Comparison of ENCODE assay signal across 1 cellular context in the genomic region with DNA sequence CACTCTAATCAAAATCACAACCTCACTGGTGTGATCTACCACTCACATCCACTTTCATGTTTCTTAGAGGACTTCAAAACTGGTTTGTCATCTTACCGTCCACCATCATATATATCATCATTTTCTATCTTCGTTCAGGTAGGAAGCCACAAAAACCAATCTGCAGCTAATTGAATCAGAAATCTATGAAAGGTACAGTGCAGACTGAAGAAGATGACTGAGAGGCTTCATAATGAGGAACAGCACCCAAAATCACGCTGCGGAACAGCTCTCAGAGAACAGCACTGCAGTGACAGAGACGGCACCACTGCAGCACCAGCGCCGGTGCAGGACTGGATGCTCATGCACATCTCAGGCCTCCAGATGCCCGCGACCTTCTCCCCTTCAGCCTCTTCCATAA.
A peak's percentile ranks its signal among the peaks of the same experiment; 100 is the strongest.
TF ChIP-seq lines count a peak whose summit lies in the region.

No MANE protein-coding gene starts in this region.

TF ChIP-seq in GM12878, 131 proteins besides CTCF, POLR2A, EP300 and RAD21 (continued from another document and continues in another):
- TF ChIP-seq GATAD2B (conservative IDR thresholded peaks at IDR 0.05; ENCODE audit: low read depth): no peak
- TF ChIP-seq JUND (IDR thresholded peaks at IDR 0.05; ENCODE audit: low read depth, low read length): no peak
- TF ChIP-seq, protein P1, sequence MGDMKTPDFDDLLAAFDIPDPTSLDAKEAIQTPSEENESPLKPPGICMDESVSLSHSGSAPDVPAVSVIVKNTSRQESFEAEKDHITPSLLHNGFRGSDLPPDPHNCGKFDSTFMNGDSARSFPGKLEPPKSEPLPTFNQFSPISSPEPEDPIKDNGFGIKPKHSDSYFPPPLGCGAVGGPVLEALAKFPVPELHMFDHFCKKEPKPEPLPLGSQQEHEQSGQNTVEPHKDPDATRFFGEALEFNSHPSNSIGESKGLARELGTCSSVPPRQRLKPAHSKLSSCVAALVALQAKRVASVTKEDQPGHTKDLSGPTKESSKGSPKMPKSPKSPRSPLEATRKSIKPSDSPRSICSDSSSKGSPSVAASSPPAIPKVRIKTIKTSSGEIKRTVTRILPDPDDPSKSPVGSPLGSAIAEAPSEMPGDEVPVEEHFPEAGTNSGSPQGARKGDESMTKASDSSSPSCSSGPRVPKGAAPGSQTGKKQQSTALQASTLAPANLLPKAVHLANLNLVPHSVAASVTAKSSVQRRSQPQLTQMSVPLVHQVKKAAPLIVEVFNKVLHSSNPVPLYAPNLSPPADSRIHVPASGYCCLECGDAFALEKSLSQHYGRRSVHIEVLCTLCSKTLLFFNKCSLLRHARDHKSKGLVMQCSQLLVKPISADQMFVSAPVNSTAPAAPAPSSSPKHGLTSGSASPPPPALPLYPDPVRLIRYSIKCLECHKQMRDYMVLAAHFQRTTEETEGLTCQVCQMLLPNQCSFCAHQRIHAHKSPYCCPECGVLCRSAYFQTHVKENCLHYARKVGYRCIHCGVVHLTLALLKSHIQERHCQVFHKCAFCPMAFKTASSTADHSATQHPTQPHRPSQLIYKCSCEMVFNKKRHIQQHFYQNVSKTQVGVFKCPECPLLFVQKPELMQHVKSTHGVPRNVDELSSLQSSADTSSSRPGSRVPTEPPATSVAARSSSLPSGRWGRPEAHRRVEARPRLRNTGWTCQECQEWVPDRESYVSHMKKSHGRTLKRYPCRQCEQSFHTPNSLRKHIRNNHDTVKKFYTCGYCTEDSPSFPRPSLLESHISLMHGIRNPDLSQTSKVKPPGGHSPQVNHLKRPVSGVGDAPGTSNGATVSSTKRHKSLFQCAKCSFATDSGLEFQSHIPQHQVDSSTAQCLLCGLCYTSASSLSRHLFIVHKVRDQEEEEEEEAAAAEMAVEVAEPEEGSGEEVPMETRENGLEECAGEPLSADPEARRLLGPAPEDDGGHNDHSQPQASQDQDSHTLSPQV (IDR thresholded peaks at IDR 0.05): no peak
- TF ChIP-seq, protein P2, sequence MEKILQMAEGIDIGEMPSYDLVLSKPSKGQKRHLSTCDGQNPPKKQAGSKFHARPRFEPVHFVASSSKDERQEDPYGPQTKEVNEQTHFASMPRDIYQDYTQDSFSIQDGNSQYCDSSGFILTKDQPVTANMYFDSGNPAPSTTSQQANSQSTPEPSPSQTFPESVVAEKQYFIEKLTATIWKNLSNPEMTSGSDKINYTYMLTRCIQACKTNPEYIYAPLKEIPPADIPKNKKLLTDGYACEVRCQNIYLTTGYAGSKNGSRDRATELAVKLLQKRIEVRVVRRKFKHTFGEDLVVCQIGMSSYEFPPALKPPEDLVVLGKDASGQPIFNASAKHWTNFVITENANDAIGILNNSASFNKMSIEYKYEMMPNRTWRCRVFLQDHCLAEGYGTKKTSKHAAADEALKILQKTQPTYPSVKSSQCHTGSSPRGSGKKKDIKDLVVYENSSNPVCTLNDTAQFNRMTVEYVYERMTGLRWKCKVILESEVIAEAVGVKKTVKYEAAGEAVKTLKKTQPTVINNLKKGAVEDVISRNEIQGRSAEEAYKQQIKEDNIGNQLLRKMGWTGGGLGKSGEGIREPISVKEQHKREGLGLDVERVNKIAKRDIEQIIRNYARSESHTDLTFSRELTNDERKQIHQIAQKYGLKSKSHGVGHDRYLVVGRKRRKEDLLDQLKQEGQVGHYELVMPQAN (conservative IDR thresholded peaks at IDR 0.05): no peak
- TF ChIP-seq ZBED1 (IDR thresholded peaks at IDR 0.05; ENCODE audit: borderline replicate concordance): no peak
- TF ChIP-seq NRF1 (conservative IDR thresholded peaks at IDR 0.05; ENCODE audit: low read depth, low read length): no peak
- TF ChIP-seq CHD2 (IDR thresholded peaks at IDR 0.05; ENCODE audit: borderline replicate concordance, low read depth, low read length): no peak
- no peak for TF ChIP-seq ZNF24 (IDR thresholded peaks at IDR 0.05)
- TF ChIP-seq RBBP5 (conservative IDR thresholded peaks at IDR 0.05): no peak
- TF ChIP-seq CHD4 (IDR thresholded peaks at IDR 0.05): no peak
- TF ChIP-seq SMAD5 (IDR thresholded peaks at IDR 0.05; ENCODE audit: low read depth): no peak
- TF ChIP-seq, protein P3, sequence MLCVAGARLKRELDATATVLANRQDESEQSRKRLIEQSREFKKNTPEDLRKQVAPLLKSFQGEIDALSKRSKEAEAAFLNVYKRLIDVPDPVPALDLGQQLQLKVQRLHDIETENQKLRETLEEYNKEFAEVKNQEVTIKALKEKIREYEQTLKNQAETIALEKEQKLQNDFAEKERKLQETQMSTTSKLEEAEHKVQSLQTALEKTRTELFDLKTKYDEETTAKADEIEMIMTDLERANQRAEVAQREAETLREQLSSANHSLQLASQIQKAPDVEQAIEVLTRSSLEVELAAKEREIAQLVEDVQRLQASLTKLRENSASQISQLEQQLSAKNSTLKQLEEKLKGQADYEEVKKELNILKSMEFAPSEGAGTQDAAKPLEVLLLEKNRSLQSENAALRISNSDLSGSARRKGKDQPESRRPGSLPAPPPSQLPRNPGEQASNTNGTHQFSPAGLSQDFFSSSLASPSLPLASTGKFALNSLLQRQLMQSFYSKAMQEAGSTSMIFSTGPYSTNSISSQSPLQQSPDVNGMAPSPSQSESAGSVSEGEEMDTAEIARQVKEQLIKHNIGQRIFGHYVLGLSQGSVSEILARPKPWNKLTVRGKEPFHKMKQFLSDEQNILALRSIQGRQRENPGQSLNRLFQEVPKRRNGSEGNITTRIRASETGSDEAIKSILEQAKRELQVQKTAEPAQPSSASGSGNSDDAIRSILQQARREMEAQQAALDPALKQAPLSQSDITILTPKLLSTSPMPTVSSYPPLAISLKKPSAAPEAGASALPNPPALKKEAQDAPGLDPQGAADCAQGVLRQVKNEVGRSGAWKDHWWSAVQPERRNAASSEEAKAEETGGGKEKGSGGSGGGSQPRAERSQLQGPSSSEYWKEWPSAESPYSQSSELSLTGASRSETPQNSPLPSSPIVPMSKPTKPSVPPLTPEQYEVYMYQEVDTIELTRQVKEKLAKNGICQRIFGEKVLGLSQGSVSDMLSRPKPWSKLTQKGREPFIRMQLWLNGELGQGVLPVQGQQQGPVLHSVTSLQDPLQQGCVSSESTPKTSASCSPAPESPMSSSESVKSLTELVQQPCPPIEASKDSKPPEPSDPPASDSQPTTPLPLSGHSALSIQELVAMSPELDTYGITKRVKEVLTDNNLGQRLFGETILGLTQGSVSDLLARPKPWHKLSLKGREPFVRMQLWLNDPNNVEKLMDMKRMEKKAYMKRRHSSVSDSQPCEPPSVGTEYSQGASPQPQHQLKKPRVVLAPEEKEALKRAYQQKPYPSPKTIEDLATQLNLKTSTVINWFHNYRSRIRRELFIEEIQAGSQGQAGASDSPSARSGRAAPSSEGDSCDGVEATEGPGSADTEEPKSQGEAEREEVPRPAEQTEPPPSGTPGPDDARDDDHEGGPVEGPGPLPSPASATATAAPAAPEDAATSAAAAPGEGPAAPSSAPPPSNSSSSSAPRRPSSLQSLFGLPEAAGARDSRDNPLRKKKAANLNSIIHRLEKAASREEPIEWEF (IDR thresholded peaks at IDR 0.05; ENCODE audit: insufficient replicate concordance, low read depth, low read length): no peak
- no peak for TF ChIP-seq IRF3 (IDR thresholded peaks at IDR 0.05)
- TF ChIP-seq, protein P4, sequence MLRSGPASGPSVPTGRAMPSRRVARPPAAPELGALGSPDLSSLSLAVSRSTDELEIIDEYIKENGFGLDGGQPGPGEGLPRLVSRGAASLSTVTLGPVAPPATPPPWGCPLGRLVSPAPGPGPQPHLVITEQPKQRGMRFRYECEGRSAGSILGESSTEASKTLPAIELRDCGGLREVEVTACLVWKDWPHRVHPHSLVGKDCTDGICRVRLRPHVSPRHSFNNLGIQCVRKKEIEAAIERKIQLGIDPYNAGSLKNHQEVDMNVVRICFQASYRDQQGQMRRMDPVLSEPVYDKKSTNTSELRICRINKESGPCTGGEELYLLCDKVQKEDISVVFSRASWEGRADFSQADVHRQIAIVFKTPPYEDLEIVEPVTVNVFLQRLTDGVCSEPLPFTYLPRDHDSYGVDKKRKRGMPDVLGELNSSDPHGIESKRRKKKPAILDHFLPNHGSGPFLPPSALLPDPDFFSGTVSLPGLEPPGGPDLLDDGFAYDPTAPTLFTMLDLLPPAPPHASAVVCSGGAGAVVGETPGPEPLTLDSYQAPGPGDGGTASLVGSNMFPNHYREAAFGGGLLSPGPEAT (IDR thresholded peaks at IDR 0.05; ENCODE audit: low read depth): 0 out of 2 replicates have a peak, but pooled peaks have one; percentile 21
- TF ChIP-seq, protein P5, sequence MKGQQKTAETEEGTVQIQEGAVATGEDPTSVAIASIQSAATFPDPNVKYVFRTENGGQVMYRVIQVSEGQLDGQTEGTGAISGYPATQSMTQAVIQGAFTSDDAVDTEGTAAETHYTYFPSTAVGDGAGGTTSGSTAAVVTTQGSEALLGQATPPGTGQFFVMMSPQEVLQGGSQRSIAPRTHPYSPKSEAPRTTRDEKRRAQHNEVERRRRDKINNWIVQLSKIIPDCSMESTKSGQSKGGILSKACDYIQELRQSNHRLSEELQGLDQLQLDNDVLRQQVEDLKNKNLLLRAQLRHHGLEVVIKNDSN (IDR thresholded peaks at IDR 0.05; ENCODE audit: borderline replicate concordance, extremely low read length, insufficient read depth, low read depth, low read length): no peak
- TF ChIP-seq NFIC (IDR thresholded peaks at IDR 0.05; ENCODE audit: low read depth, low read length): peak; percentile 60; the same call in 1 of the 2 replicates
- TF ChIP-seq E4F1 (IDR thresholded peaks at IDR 0.05; ENCODE audit: borderline replicate concordance, partially characterized antibody): no peak
- no peak for TF ChIP-seq PML (IDR thresholded peaks at IDR 0.05; ENCODE audit: low read length)
- TF ChIP-seq MTA3 (IDR thresholded peaks at IDR 0.05; ENCODE audit: borderline replicate concordance, low read length): 0 out of 2 replicates have a peak, but pooled peaks have one; percentile 33
- no peak for TF ChIP-seq SMARCA5 (IDR thresholded peaks at IDR 0.05)
- no peak for TF ChIP-seq NR2C2 (IDR thresholded peaks at IDR 0.05; ENCODE audit: borderline replicate concordance, control insufficient read depth, insufficient read length, low read depth)
- TF ChIP-seq TCF3 (IDR thresholded peaks at IDR 0.05; ENCODE audit: borderline replicate concordance, insufficient read depth, low read depth, low read length): no peak
- TF ChIP-seq ATF7 (IDR thresholded peaks at IDR 0.05; ENCODE audit: low read depth): 0 out of 2 replicates have a peak, but pooled peaks have one; percentile 19
- no peak for TF ChIP-seq FOS (IDR thresholded peaks at IDR 0.05; ENCODE audit: borderline replicate concordance, extremely low read depth, insufficient read length)
- TF ChIP-seq RB1 (IDR thresholded peaks at IDR 0.05; ENCODE audit: borderline replicate concordance): no peak
- TF ChIP-seq ESRRA (IDR thresholded peaks at IDR 0.05; ENCODE audit: low read length): no peak
- no peak for TF ChIP-seq FOXK2 (IDR thresholded peaks at IDR 0.05)
- no peak for TF ChIP-seq CBX3 (IDR thresholded peaks at IDR 0.05; ENCODE audit: borderline replicate concordance, low read depth)
- TF ChIP-seq ZNF622 (IDR thresholded peaks at IDR 0.05): no peak
- peak; percentile 85 for TF ChIP-seq RUNX3 (IDR thresholded peaks at IDR 0.05; ENCODE audit: low read length)
- no peak for TF ChIP-seq TCF7 (IDR thresholded peaks at IDR 0.05; ENCODE audit: borderline replicate concordance)
- no peak for TF ChIP-seq MEF2A (IDR thresholded peaks at IDR 0.05; ENCODE audit: insufficient read depth, low read depth, low read length)
- no peak for TF ChIP-seq KDM1A (IDR thresholded peaks at IDR 0.05; ENCODE audit: borderline replicate concordance)
- TF ChIP-seq USF2 (IDR thresholded peaks at IDR 0.05; ENCODE audit: borderline replicate concordance, low read depth, low read length): no peak
- peak; percentile 87 for TF ChIP-seq SPI1 (IDR thresholded peaks at IDR 0.05; ENCODE audit: borderline replicate concordance, insufficient read depth, low read depth, low read length)
- no peak for TF ChIP-seq RELA (IDR thresholded peaks at IDR 0.05; ENCODE audit: borderline replicate concordance, partially characterized antibody)
